8 cellular contexts compared by ENCODE assay signal in genomic region chr7:24757799-24758275, GRCh38. TPM values are rescaled to one million over a fixed set of nuclear protein-coding genes. Genes with fewer than 3 reads are reported as not detected.
DNase-seq lines count a peak whose midpoint lies in the region; ATAC-seq, FAIRE-seq and TF ChIP-seq lines count a peak whose summit lies in the region.

No MANE protein-coding gene starts in this region.

- ATAC-seq in GM23338 (peak; percentile 39), mucosa of descending colon (peak; percentile 49)

- H4K5ac ChIP-seq in H1 (ENCODE audit: insufficient read length, low read depth, low read length), result no peak overlapping the region

- no peaks in the 10 kb centered on the region for H3K9me3 Mint-ChIP-seq in GM23338

- no peak overlapping the region for H2BK120ac ChIP-seq in H1 (replicated peaks; ENCODE audit: low read depth, low read length)

- H3K36me3 ChIP-seq in GM23338 (ENCODE audit: insufficient read depth) (no peaks in the 10 kb centered on the region), OCI-LY3 (replicated peaks; ENCODE audit: low read depth, low read length) (no peaks in the 10 kb centered on the region), H1 (ENCODE audit: control insufficient read depth in 2 of 4, insufficient read depth in 4 of 4, low read length in 3 of 4) (no peaks in the 10 kb centered on the region), mucosa of descending colon (ENCODE audit: low read depth) (no peaks in the 10 kb centered on the region)

- TF ChIP-seq CTCF in GM23338 (conservative IDR thresholded peaks at IDR 0.05; ENCODE audit: low read depth in 2 of 2), result no peak
- no peak for TF ChIP-seq CTCF in OCI-LY3 (IDR thresholded peaks at IDR 0.05; ENCODE audit: low read depth, low read length)
- TF ChIP-seq CTCF in H1 (IDR thresholded peaks at IDR 0.05; ENCODE audit: control extremely low read depth in 1 of 3, insufficient read depth in 1 of 3, low read depth in 1 of 3, low read length in 3 of 3), result no peak
- no peak for TF ChIP-seq CTCF in mucosa of descending colon (IDR thresholded peaks at IDR 0.05)

- peak overlapping the region; percentile 69 for H3K4me3 Mint-ChIP-seq in GM23338

- no peak overlapping the region for H2BK5ac ChIP-seq in H1 (ENCODE audit: low read depth, low read length)

- no peaks in the 10 kb centered on the region; the same call in 2 of the 3 replicates for H3K36me3 Mint-ChIP-seq in GM23338 (ENCODE audit: low read depth)

- H3K27ac Mint-ChIP-seq in GM23338, result no peak overlapping the region

- peaks cover 12% of the 10 kb centered on the region; the same call in 1 of the 2 replicates for H3K23me2 ChIP-seq in H1 (ENCODE audit: low read depth, low read length)

- no peaks in the 10 kb centered on the region for H3K79me1 ChIP-seq in H1 (ENCODE audit: low read depth, low read length)

- H4K91ac ChIP-seq in H1 (replicated peaks; ENCODE audit: insufficient read length, low read length), result peak overlapping the region; percentile 72

- H3K56ac ChIP-seq in H1 (replicated peaks; ENCODE audit: insufficient read length, low read depth, low read length), result no peak overlapping the region

- no peak overlapping the region for H3K23ac ChIP-seq in H1 (ENCODE audit: insufficient read length)

- H3K4me1 Mint-ChIP-seq in GM23338, result peaks cover 16% of the 10 kb centered on the region

- peak overlapping the region; percentile 13; the same call in 1 of the 2 replicates for H2BK15ac ChIP-seq in H1 (ENCODE audit: low read length)

- H2BK20ac ChIP-seq in H1 (ENCODE audit: low read length), result no peak overlapping the region

- no peak overlapping the region for H3K4ac ChIP-seq in H1 (replicated peaks; ENCODE audit: insufficient read length, low read depth, low read length)

- peak overlapping the region; percentile 99 for H2AFZ ChIP-seq in GM23338
- H2AFZ ChIP-seq in OCI-LY3 (ENCODE audit: low read depth, low read length), result peak overlapping the region; percentile 77
- H2AFZ ChIP-seq in H1 (ENCODE audit: low read length), result peak overlapping the region; percentile 26; the same call in 1 of the 2 replicates

- peak; percentile 33 for DNase-seq in DMS53 treated with DMSO at 0.1 percent for 48 hours (lab: John Stamatoyannopoulos, UW; ENCODE audit: unreplicated experiment)
- DNase-seq in GM23338 (ENCODE audit: low spot score), result peak; percentile 26
- DNase-seq in H1 (ENCODE audit: low read depth in 1 of 2, low spot score in 2 of 2), result no peak
- DNase-seq in mucosa of descending colon, result no peak
- no peak for DNase-seq in GM19238 (ENCODE audit: insufficient read length, low spot score)
- DNase-seq in NCI-H187 treated with DMSO at 0.1 percent for 48 hours (lab: John Stamatoyannopoulos, UW), result no peak
- no peak for DNase-seq in NCI-H2171 treated with DMSO at 0.1 percent for 48 hours (lab: John Stamatoyannopoulos, UW)

- H3K4me1 ChIP-seq in GM23338 (ENCODE audit: insufficient read depth) (peaks cover 19% of the 10 kb centered on the region; the same call in 1 of the 2 replicates), OCI-LY3 (ENCODE audit: low read length) (peaks cover 17% of the 10 kb centered on the region), H1 (replicated peaks in 1 of 4; ENCODE audit: control insufficient read depth in 3 of 4, insufficient read depth in 4 of 4, low read length in 3 of 4) (peaks cover 0 to 7% (median 4%) of the 10 kb centered on the region in 4 experiments; a peak in 5 of 7 replicates), mucosa of descending colon (ENCODE audit: low read depth) (peaks cover 3% of the 10 kb centered on the region)

- 0 out of 2 replicates have a peak, but pooled peaks cover 10% of the 10 kb centered on the region for H3F3A ChIP-seq in GM23338 (replicated peaks; ENCODE audit: low read depth)

- no peak overlapping the region for H3K27ac ChIP-seq in GM23338 (ENCODE audit: low read depth)
- no peak overlapping the region for H3K27ac ChIP-seq in OCI-LY3 (ENCODE audit: low read length)
- H3K27ac ChIP-seq in H1 (ENCODE audit: low read depth, low read length), result no peak overlapping the region

- TF ChIP-seq EP300 in H1 (IDR thresholded peaks at IDR 0.05; ENCODE audit: borderline replicate concordance in 1 of 2, low read depth in 2 of 2, low read length in 2 of 2), result no peak

- 38% methylated on average over 22 of the region's 23 CpGs; no CpG with 5 or more reads in 1 of the 2 experiments for WGBS in H1 (ENCODE audit: extremely low coverage in 1 of 2, insufficient coverage in 1 of 2, insufficient read length in 1 of 2, insufficient replicate concordance in 2 of 2, low coverage in 1 of 2, low lambda C conversion rate in 2 of 2, missing lambda C conversion rate in 1 of 2), 2 experiments

- H3K4me3 ChIP-seq in GM23338 (peak overlapping the region; percentile 72), OCI-LY3 (ENCODE audit: low read length) (peak overlapping the region; percentile 76), H1 (ENCODE audit: extremely low read depth in 1 of 4, insufficient read depth in 2 of 4, low read depth in 3 of 4, low read length in 4 of 4) (peak overlapping the region; percentile 42 to 79 (median 60)), mucosa of descending colon (no peak overlapping the region)

- H2BK12ac ChIP-seq in H1 (ENCODE audit: low read depth, low read length), result no peak overlapping the region

- H4K20me1 ChIP-seq in GM23338 (replicated peaks; ENCODE audit: insufficient read depth) (no peaks in the 10 kb centered on the region), OCI-LY3 (ENCODE audit: insufficient read depth, low read length) (no peaks in the 10 kb centered on the region), H1 (replicated peaks in 1 of 2; ENCODE audit: control insufficient read depth in 1 of 2, insufficient read depth in 2 of 2, low read length in 2 of 2) (no peaks in the 10 kb centered on the region)

- no peaks in the 10 kb centered on the region for H3K9me3 ChIP-seq in OCI-LY3 (ENCODE audit: insufficient read depth, low read length)
- no peaks in the 10 kb centered on the region for H3K9me3 ChIP-seq in H1 (ENCODE audit: insufficient read depth in 2 of 2, low read depth in 1 of 2, low read length in 1 of 2)
- H3K9me3 ChIP-seq in mucosa of descending colon, result no peaks in the 10 kb centered on the region

- H4K8ac ChIP-seq in H1 (ENCODE audit: extremely low read depth, insufficient read depth, low read length), result no peak overlapping the region

- CTCF ChIA-PET in H1 (lab: Charles Lee; ENCODE audit: partially characterized antibody), result interaction anchor here (0.5 to 1.3 kb wide), 6 partner anchors 11 to 469 kb away, joined by 3 to 5 read pairs (median 3); no protein-coding TSS in a partner anchor

- H3K79me2 ChIP-seq in GM23338 (replicated peaks; ENCODE audit: insufficient read depth) (no peaks in the 10 kb centered on the region), OCI-LY3 (ENCODE audit: low read length) (no peaks in the 10 kb centered on the region), H1 (ENCODE audit: control insufficient read depth in 1 of 2, insufficient read depth in 2 of 2, low read length in 2 of 2) (no peaks in the 10 kb centered on the region)

- peaks cover 27% of the 10 kb centered on the region for H3K27me3 Mint-ChIP-seq in GM23338 (ENCODE audit: insufficient read depth, low read depth, poor library complexity)

- H3K18ac ChIP-seq in H1 (ENCODE audit: extremely low read depth, low read length), result peak overlapping the region; percentile 43; the same call in 1 of the 2 replicates

- intact Hi-C loops in mucosa of descending colon (cut with DNase I, micrococcal nuclease), result no loop called here

- H2AK5ac ChIP-seq in H1 (ENCODE audit: low read depth, low read length), result no peak overlapping the region

- no peak for TF ChIP-seq RAD21 in H1 (IDR thresholded peaks at IDR 0.05 in 1 of 2, conservative IDR thresholded peaks at IDR 0.05 in 1 of 2; ENCODE audit: low read depth in 2 of 2, low read length in 2 of 2)

- H3K9me2 ChIP-seq in GM23338 (ENCODE audit: insufficient read depth), result no peaks in the 10 kb centered on the region

- POLR2A ChIA-PET in H1 (lab: Charles Lee; ENCODE audit: partially characterized antibody), result interaction anchor here (0.7 to 1.5 kb wide), 5 partner anchors 9 to 367 kb away, joined by 3 to 5 read pairs (median 4); no protein-coding TSS in a partner anchor

- H3K9ac ChIP-seq in OCI-LY3 (ENCODE audit: low read length) (peak overlapping the region; percentile 50), H1 (replicated peaks in 1 of 4; ENCODE audit: extremely low read depth in 1 of 4, low read depth in 3 of 4, low read length in 3 of 4) (peak overlapping the region in 3 of 4 experiments; percentile 34 to 56 (median 36); a peak in 5 of 7 replicates)

- peaks cover 48% of the 10 kb centered on the region for H3K27me3 ChIP-seq in GM23338 (ENCODE audit: insufficient read depth)
- no peaks in the 10 kb centered on the region; the same call in 1 of the 2 replicates for H3K27me3 ChIP-seq in OCI-LY3 (ENCODE audit: low read depth, low read length)
- H3K27me3 ChIP-seq in H1 (replicated peaks in 1 of 4; ENCODE audit: control insufficient read depth in 3 of 4, extremely low read depth in 1 of 4, insufficient read depth in 3 of 4, low read length in 3 of 4), result peaks cover 6 to 41% (median 30%) of the 10 kb centered on the region in 4 experiments

- no peak for FAIRE-seq in H1 (lab: Jason Lieb, UNC)

- TF ChIP-seq POLR2A in H1 (IDR thresholded peaks at IDR 0.05; ENCODE audit: control extremely low read depth in 1 of 2, low read depth in 2 of 2, low read length in 2 of 2), result no peak

- no peak overlapping the region for H3K14ac ChIP-seq in H1 (ENCODE audit: insufficient read length)

- H3K4me2 ChIP-seq in GM23338 (peak overlapping the region; percentile 95), OCI-LY3 (ENCODE audit: low read length) (peak overlapping the region; percentile 99), H1 (ENCODE audit: insufficient read depth in 1 of 2, low read depth in 2 of 2, low read length in 2 of 2) (peak overlapping the region; percentile 74 to 89)

TF ChIP-seq in GM23338, 12 proteins besides CTCF, POLR2A, EP300 and RAD21:
- TF ChIP-seq EZH2 (IDR thresholded peaks at IDR 0.05; ENCODE audit: low read depth, unreplicated experiment) (peak; percentile 57), ZNF114 (CRISPR knock-in tag; IDR thresholded peaks at IDR 0.05) (no peak)

TF ChIP-seq in H1, 55 proteins besides CTCF, POLR2A, EP300 and RAD21 (continues in another document):
- TF ChIP-seq CHD2 (IDR thresholded peaks at IDR 0.05; ENCODE audit: low read length) (no peak), EZH2 (IDR thresholded peaks at IDR 0.05; ENCODE audit: low read depth, low read length, severe bottlenecking) (peak; percentile 76)

RNA-seq across cellular contexts. Expression of gene GSDME, which starts 0.6 kb away (rescaled TPM):
- 8.3 and 9.7 TPM in 2 replicates for total RNA-seq in GM23338 (2014; rRNA removed; shearing (Covaris generic))
- polyA plus RNA-seq in GM23338 (2016; fragmentation: Nextera tagmentation; extraction: Ambion mirVana), result 7.3 and 8.5 TPM in 2 replicates
- 7.6 and 8.5 TPM in 2 replicates for total RNA-seq in H1 (2021; fragmentation: NEBNext Ultra II Directional; extraction: Animal tissue kit (Norgen Biotek cat#: 25700))
- 5.4 and 6.7 TPM in 2 replicates for polyA plus RNA-seq in H1 (2011; rRNA removed)
- polyA plus RNA-seq in H1 (2011; cell fraction: cytosol; rRNA removed), result 9.3 TPM
- polyA plus RNA-seq in H1 (2011; cell fraction: nucleus; rRNA removed), result 7.5 TPM
- 7.0 to 10.0 TPM (median 8.1 TPM) in 4 replicates for polyA plus RNA-seq in H1 (2012, experiment 1 of 2)
- polyA plus RNA-seq in H1 (2012, experiment 2 of 2), result 3.9 TPM
- 4.4 TPM for polyA plus RNA-seq in H1 (2013, experiment 1 of 2)
- polyA plus RNA-seq in H1 (2013, experiment 2 of 2), result 3.2 TPM
- 15.1 and 17.2 TPM in 2 replicates for polyA minus RNA-seq in H1 (2011; rRNA and poly(A)+ RNA removed)
- 6.8 TPM for polyA minus RNA-seq in H1 (2011; cell fraction: cytosol; rRNA and poly(A)+ RNA removed)
- 8.1 TPM for polyA minus RNA-seq in H1 (2011; cell fraction: nucleus; rRNA and poly(A)+ RNA removed)
- 1 to 10 TPM in 2 of 3 donors, under 1 TPM in 1; 0.96 to 6.3 (median 2.3) TPM for total RNA-seq in mucosa of descending colon

Comparison
In these comparisons a context has a peak if more than half of its experiments do, and no peak if none do; other contexts are left out.
1. DNase-seq: peak in DMS53 treated with DMSO at 0.1 percent for 48 hours (single experiment) and GM23338 (single experiment); none in H1 (0 of 2), mucosa of descending colon (0 of 3), GM19238 (single experiment), NCI-H187 treated with DMSO at 0.1 percent for 48 hours (single experiment) and NCI-H2171 treated with DMSO at 0.1 percent for 48 hours (single experiment).
2. H2AFZ ChIP-seq: peak in every context shown above with its lines; median percentile 99 in GM23338; 77 in OCI-LY3; 26 in H1.
3. Peak in every context shown above with its lines, with median percentiles within 50 percentile points of each other: H3K4me2 ChIP-seq.